15 cellular contexts compared by ENCODE assay signal in the genomic region with DNA sequence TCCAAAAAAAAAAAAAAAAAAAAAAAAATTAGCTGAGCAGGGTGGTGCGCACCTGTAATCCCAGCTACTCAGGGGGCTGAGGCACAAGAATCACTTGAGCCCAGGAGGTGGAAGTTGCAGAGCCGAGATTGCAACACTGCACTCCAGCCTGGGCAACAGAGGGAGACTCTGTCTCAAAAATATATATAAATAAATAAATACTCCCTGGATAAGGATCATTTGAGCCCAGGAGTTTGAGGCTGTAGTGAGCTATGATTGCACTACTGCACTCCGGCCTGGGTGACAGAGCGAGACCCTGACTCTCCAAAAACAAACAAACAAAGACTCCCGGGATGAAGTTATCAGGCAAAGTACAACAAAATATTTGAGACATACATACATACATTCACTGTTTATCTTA. TPM values are rescaled to one million over a fixed set of nuclear protein-coding genes. Genes with fewer than 3 reads are reported as not detected.
DNase-seq lines count a peak whose midpoint lies in the region; ATAC-seq and TF ChIP-seq lines count a peak whose summit lies in the region.
"Had no signal": no experiment of that assay in that cellular context is flagged by ENCODE, and none has a peak within 500 bp of the region (broad histone marks: within the 10 kb centered on the region; RNA-seq: fewer than 3 reads in every experiment).

No MANE protein-coding gene starts in this region.

- ATAC-seq in GM21737 (IDR thresholded peaks at IDR 0.05; ENCODE audit: unreplicated experiment): no peak

- no peak overlapping the region for H3K4me3 ChIP-seq in fibroblast of villous mesenchyme (ENCODE audit: low read depth, low read length)
- H3K4me3 ChIP-seq: stomach had no signal

- H3K27ac ChIP-seq in substantia nigra (ENCODE audit: low read depth, low read length, poor library complexity, severe bottlenecking): peak overlapping the region; percentile 42

- DNase-seq in activated T-cell treated with anti-CD3 and anti-CD28 coated beads, Interleukin-2, amount 50 U/mL, for 48 hours: peak; percentile 10 to 12
- no peak for DNase-seq in activated T-cell treated with anti-CD3 and anti-CD28 coated beads, Interleukin-2, amount 50 U/mL, for 1 hour
- DNase-seq in SK-MEL-5 (ENCODE audit: low read depth, low spot score) (peak; percentile 30), fibroblast of villous mesenchyme (ENCODE audit: low read depth) (peak; percentile 60), substantia nigra (lab: John Stamatoyannopoulos, UW) (peak in 2 of 49 donors; percentile 26 to 34), NCI-H1694 (lab: John Stamatoyannopoulos, UW) (no peak), GDM1 (lab: John Stamatoyannopoulos, UW) (no peak)
- DNase-seq: activated CD4-positive, alpha-beta T cell treated with anti-CD3 and anti-CD28 coated beads, Interleukin-2, amount 50 U/mL, for 4 hours; Karpas-422; NCI-H748 treated with DMSO at 0.1 percent for 48 hours; occipital lobe; SHP77; T1000 had no signal

- no peak for TF ChIP-seq CTCF in fibroblast of villous mesenchyme (IDR thresholded peaks at IDR 0.05; ENCODE audit: insufficient read depth, low read depth, low read length)

- in situ Hi-C loops in SK-MEL-5 (cut with HindIII; ENCODE audit: low pct_unique_long_range_greater_than_20kb, low sequenced_read_pairs): no loop called here

RNA-seq across cellular contexts. Expression of a gene that starts 3.3 kb away (rescaled TPM):
- 21.8 and 28.8 TPM in 2 replicates for total RNA-seq in SK-MEL-5 (2014; rRNA removed; shearing (Covaris generic))
- 11.6 and 15.9 TPM in 2 replicates for polyA plus RNA-seq in SK-MEL-5 (2015; cell fraction: cytosol; rRNA removed)
- polyA plus RNA-seq in SK-MEL-5 (2015; cell fraction: nucleus; rRNA removed): 68.5 and 71.1 TPM in 2 replicates
- 25.8 and 30.7 TPM in 2 replicates for total RNA-seq in fibroblast of villous mesenchyme

RNA-seq across cellular contexts. Expression of a gene that starts 13.4 kb away (rescaled TPM):
- 14.6 and 15.6 TPM in 2 replicates for total RNA-seq in SK-MEL-5 (2014; rRNA removed; shearing (Covaris generic))
- polyA plus RNA-seq in SK-MEL-5 (2015; cell fraction: cytosol; rRNA removed): 19.2 and 24.9 TPM in 2 replicates
- 27.0 and 28.6 TPM in 2 replicates for polyA plus RNA-seq in SK-MEL-5 (2015; cell fraction: nucleus; rRNA removed)
- total RNA-seq in fibroblast of villous mesenchyme: 30.0 and 47.5 TPM in 2 replicates

Comparison
In these comparisons a context has a peak if more than half of its experiments do, and no peak if none do; other contexts are left out.
1. DNase-seq: peak in activated T-cell treated with anti-CD3 and anti-CD28 coated beads, Interleukin-2, amount 50 U/mL, for 48 hours (2 of 2), SK-MEL-5 (single experiment) and fibroblast of villous mesenchyme (single experiment); none in activated T-cell treated with anti-CD3 and anti-CD28 coated beads, Interleukin-2, amount 50 U/mL, for 1 hour (single experiment), NCI-H1694 (single experiment) and GDM1 (single experiment).